ENCODE assay signal across 9 cellular contexts in genomic region chr7:149422914-149423285, GRCh38. TPM values are rescaled to one million over a fixed set of nuclear protein-coding genes. Genes with fewer than 3 reads are reported as not detected.
A peak's percentile ranks its signal among the peaks of the same experiment; 100 is the strongest.
DNase-seq lines count a peak whose midpoint lies in the region; ATAC-seq and TF ChIP-seq lines count a peak whose summit lies in the region.
"Had no signal": no experiment of that assay in that cellular context is flagged by ENCODE, and none has a peak within 500 bp of the region (broad histone marks: within the 10 kb centered on the region; RNA-seq: fewer than 3 reads in every experiment).

No MANE protein-coding gene starts in this region.

- H2AFZ ChIP-seq in hepatocyte = peak overlapping the region; percentile 98

- H3K9me3 ChIP-seq in hepatocyte (ENCODE audit: low read depth) = no peaks in the 10 kb centered on the region

- H3K4me2 ChIP-seq in hepatocyte = peak overlapping the region; percentile 92

- no peaks in the 10 kb centered on the region for H3K27me3 ChIP-seq in hepatocyte
- H3K27me3 ChIP-seq: cardiac muscle cell had no signal

- H3K36me3 ChIP-seq in hepatocyte (replicated peaks; ENCODE audit: insufficient read depth, low read depth) = no peaks in the 10 kb centered on the region
- H3K36me3 ChIP-seq: cardiac muscle cell had no signal

- H3K4me3 Mint-ChIP-seq in CD14-positive monocyte = peak overlapping the region; percentile 72 to 82
- peak overlapping the region; percentile 70 to 71 for H3K4me3 Mint-ChIP-seq in activated T-cell treated with anti-CD3 and anti-CD28 coated beads, Interleukin-2, amount 50 U/mL, for 72 hours
- H3K4me3 Mint-ChIP-seq in nephron progenitor cell = no peak overlapping the region

- peak overlapping the region; percentile 15 for H3K4me3 ChIP-seq in hepatocyte

- DNase-seq in CD14-positive monocyte (ENCODE audit: low spot score) (no peak), hepatocyte (ENCODE audit: low spot score) (no peak), nephron progenitor cell (no peak), kidney glomerular epithelial cell (lab: John Stamatoyannopoulos, UW) (no peak), globus pallidus (ENCODE audit: low spot score) (no peak)
- peak; percentile 40 to 54 for DNase-seq in activated T-cell treated with anti-CD3 and anti-CD28 coated beads, Interleukin-2, amount 50 U/mL, for 72 hours
- peak; percentile 52 for DNase-seq in stimulated activated CD4-positive, alpha-beta T cell treated with anti-CD3 and anti-CD28 coated beads, Interleukin-4, amount 100 ng/mL, for 1 hour

- H3K4me1 Mint-ChIP-seq in CD14-positive monocyte = peaks cover 14% of the 10 kb centered on the region
- peaks cover 15% of the 10 kb centered on the region for H3K4me1 Mint-ChIP-seq in activated T-cell treated with anti-CD3 and anti-CD28 coated beads, Interleukin-2, amount 50 U/mL, for 72 hours (ENCODE audit: low read depth)
- H3K4me1 Mint-ChIP-seq in nephron progenitor cell = no peaks in the 10 kb centered on the region

- no peaks in the 10 kb centered on the region for H4K20me1 ChIP-seq in hepatocyte (ENCODE audit: insufficient read depth, poor library complexity, severe bottlenecking)

- intact Hi-C loops in CD14-positive monocyte (cut with micrococcal nuclease) = loop anchor here in 1 of 2 donors (2.0 to 10.0 kb wide), 2 partner anchors 76 to 202 kb away; no protein-coding TSS in a partner anchor

- H3K27ac Mint-ChIP-seq in CD14-positive monocyte (no peak overlapping the region), nephron progenitor cell (no peak overlapping the region)
- H3K27ac Mint-ChIP-seq in activated T-cell treated with anti-CD3 and anti-CD28 coated beads, Interleukin-2, amount 50 U/mL, for 72 hours = no peak overlapping the region

- no peaks in the 10 kb centered on the region for H3K9me2 ChIP-seq in hepatocyte (replicated peaks; ENCODE audit: insufficient read depth)

- H3K27me3 Mint-ChIP-seq in CD14-positive monocyte (ENCODE audit: low read depth in 3 of 3) (peaks cover 11 to 32% (median 16%) of the 10 kb centered on the region in 3 donors), nephron progenitor cell (ENCODE audit: low read depth, poor library complexity) (peaks cover 3% of the 10 kb centered on the region)
- H3K27me3 Mint-ChIP-seq in activated T-cell treated with anti-CD3 and anti-CD28 coated beads, Interleukin-2, amount 50 U/mL, for 72 hours (ENCODE audit: low read depth) = no peaks in the 10 kb centered on the region

- 57% methylated on average over 15 of the region's 34 CpGs for WGBS in hepatocyte (ENCODE audit: low lambda C conversion rate, missing lambda C conversion rate)

- H3K27ac ChIP-seq in hepatocyte = peak overlapping the region; percentile 74
- H3K27ac ChIP-seq: cardiac muscle cell had no signal

- H3K9me3 Mint-ChIP-seq in CD14-positive monocyte (peaks cover 0 to 5% (median 0%) of the 10 kb centered on the region in 7 donors), nephron progenitor cell (no peaks in the 10 kb centered on the region)
- H3K9me3 Mint-ChIP-seq in activated T-cell treated with anti-CD3 and anti-CD28 coated beads, Interleukin-2, amount 50 U/mL, for 72 hours = no peaks in the 10 kb centered on the region

- no peak for TF ChIP-seq CTCF in CD14-positive monocyte (IDR thresholded peaks at IDR 0.05)
- no peak for TF ChIP-seq CTCF in hepatocyte (IDR thresholded peaks at IDR 0.05; ENCODE audit: poor library complexity)
- TF ChIP-seq CTCF in nephron progenitor cell (IDR thresholded peaks at IDR 0.05) = no peak

- ATAC-seq in HG02610 (IDR thresholded peaks at IDR 0.05; ENCODE audit: unreplicated experiment) = peak; percentile 14
- ATAC-seq in activated T-cell treated with anti-CD3 and anti-CD28 coated beads, Interleukin-2, amount 50 U/mL, for 72 hours (replicated peaks in 1 of 2) = peak; percentile 13 to 19

- H3K79me2 ChIP-seq in hepatocyte = no peaks in the 10 kb centered on the region

- H3K4me1 ChIP-seq in hepatocyte (ENCODE audit: insufficient read depth) = peaks cover 4% of the 10 kb centered on the region

- H3K36me3 Mint-ChIP-seq in CD14-positive monocyte (peaks cover 0 to 2% of the 10 kb centered on the region in 2 donors), nephron progenitor cell (ENCODE audit: low read depth) (no peaks in the 10 kb centered on the region)
- no peaks in the 10 kb centered on the region for H3K36me3 Mint-ChIP-seq in activated T-cell treated with anti-CD3 and anti-CD28 coated beads, Interleukin-2, amount 50 U/mL, for 72 hours (ENCODE audit: insufficient read depth in 2 of 2)

RNA-seq across cellular contexts. Expression of gene ZNF777, which starts 38.0 kb away (rescaled TPM):
- polyA plus RNA-seq in CD14-positive monocyte (under 1 TPM; 0.13 to 0.25 TPM), hepatocyte (13.9 and 14.8 TPM in 2 replicates)
- 10 to 100 TPM; 19.0 to 19.5 TPM for total RNA-seq in activated T-cell treated with anti-CD3 and anti-CD28 coated beads, Interleukin-2, amount 50 U/mL, for 72 hours
- total RNA-seq in hepatocyte = 4.3 and 5.6 TPM in 2 replicates

Comparison
In these comparisons a context has a peak if more than half of its experiments do, and no peak if none do; other contexts are left out.
1. DNase-seq: peak in activated T-cell treated with anti-CD3 and anti-CD28 coated beads, Interleukin-2, amount 50 U/mL, for 72 hours (2 of 2) and stimulated activated CD4-positive, alpha-beta T cell treated with anti-CD3 and anti-CD28 coated beads, Interleukin-4, amount 100 ng/mL, for 1 hour (single experiment); none in CD14-positive monocyte (single experiment), hepatocyte (single experiment), nephron progenitor cell (single experiment), kidney glomerular epithelial cell (single experiment) and globus pallidus (single experiment).